8 cellular contexts compared by ENCODE assay signal in the genomic region with DNA sequence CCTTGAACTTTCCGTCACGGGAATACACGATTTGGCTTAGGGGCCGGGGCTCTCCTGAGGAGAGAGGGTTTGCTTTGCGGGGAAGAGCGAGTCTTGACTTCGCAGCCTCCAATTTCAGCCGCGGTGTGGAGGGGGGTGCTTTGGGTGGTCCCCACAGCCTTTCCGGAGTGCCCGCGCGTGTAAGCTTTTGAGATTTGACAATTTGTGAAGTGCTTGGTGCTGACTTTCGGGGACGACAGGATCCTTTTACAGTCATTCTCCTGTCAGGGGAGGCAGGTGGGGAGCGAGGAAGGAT. TPM values are rescaled to one million over a fixed set of nuclear protein-coding genes. Genes with fewer than 3 reads are reported as not detected.
DNase-seq lines count a peak whose midpoint lies in the region; ATAC-seq, FAIRE-seq and TF ChIP-seq lines count a peak whose summit lies in the region.

No MANE protein-coding gene starts in this region.

- H3K4me3 Mint-ChIP-seq in CD4-positive, alpha-beta T cell = peak overlapping the region; percentile 92

- H3K4me1 ChIP-seq in adrenal gland (replicated peaks in 1 of 2) (peaks cover 0 to 8% of the 10 kb centered on the region in 2 donors), thoracic aorta (ENCODE audit: control insufficient read depth in 1 of 2, low read depth in 2 of 2) (peaks cover 0 to 9% of the 10 kb centered on the region in 2 donors)

- CTCF ChIA-PET in CD4-positive, alpha-beta T cell (lab: Charles Lee) = no interaction called here

- POLR2A ChIA-PET in CD4-positive, alpha-beta T cell (lab: Charles Lee) = interaction anchor here (0.7 to 1.8 kb wide), 6 partner anchors 8 to 1018 kb away, joined by 3 to 9 read pairs (median 4); a partner anchor contains a TSS

- H3K9me3 ChIP-seq in CD4-positive, alpha-beta T cell (ENCODE audit: control insufficient read depth, low read length) = no peaks in the 10 kb centered on the region
- no peaks in the 10 kb centered on the region for H3K9me3 ChIP-seq in adrenal gland (replicated peaks in 1 of 3)
- H3K9me3 ChIP-seq in thoracic aorta = no peaks in the 10 kb centered on the region

- H3K27ac ChIP-seq in CD4-positive, alpha-beta T cell (ENCODE audit: low read depth, low read length) = peak overlapping the region; percentile 96
- H3K27ac ChIP-seq in adrenal gland (peak overlapping the region; percentile 88 to 97 (median 94)), thoracic aorta (peak overlapping the region; percentile 91 to 95)

- H3K4me3 ChIP-seq in adrenal gland = peak overlapping the region; percentile 11 to 56 (median 54)
- peak overlapping the region; percentile 28 for H3K4me3 ChIP-seq in lower leg skin (ENCODE audit: low read depth, poor library complexity, severe bottlenecking)
- peak overlapping the region; percentile 85 for H3K4me3 ChIP-seq in thoracic aorta

- no peaks in the 10 kb centered on the region for H3K27me3 ChIP-seq in CD4-positive, alpha-beta T cell (ENCODE audit: control insufficient read depth, insufficient read depth, low read length)
- no peaks in the 10 kb centered on the region for H3K27me3 ChIP-seq in adrenal gland
- H3K27me3 ChIP-seq in thoracic aorta (replicated peaks; ENCODE audit: insufficient read depth) = no peaks in the 10 kb centered on the region

- no peak for ATAC-seq in CD4-positive, alpha-beta T cell (ENCODE audit: poor library complexity)
- ATAC-seq in thoracic aorta (ENCODE audit: insufficient number of reproducible peaks, low FRiP score, low read depth) = no peak

- FAIRE-seq in H54 (lab: Jason Lieb, UNC) = no peak

- H3K27me3 Mint-ChIP-seq in CD4-positive, alpha-beta T cell = no peaks in the 10 kb centered on the region

- H3K36me3 Mint-ChIP-seq in CD4-positive, alpha-beta T cell (ENCODE audit: low read depth) = peaks cover 14% of the 10 kb centered on the region

- peaks cover 49% of the 10 kb centered on the region for H3K4me1 Mint-ChIP-seq in CD4-positive, alpha-beta T cell (ENCODE audit: low read depth)

- H3K36me3 ChIP-seq in adrenal gland (replicated peaks in 1 of 2) (no peaks in the 10 kb centered on the region), thoracic aorta (no peaks in the 10 kb centered on the region)

- peak in 6 of 10 experiments; percentile 6 to 40 (median 12) for DNase-seq in CD4-positive, alpha-beta T cell
- peak; percentile 25 for DNase-seq in HK-2 (ENCODE audit: unreplicated experiment)
- peak in 1 of 7 donors; percentile 52 for DNase-seq in adrenal gland
- DNase-seq in lower leg skin (ENCODE audit: low spot score in 2 of 2) = peak in 1 of 2 donors; percentile 84
- no peak for DNase-seq in thoracic aorta (ENCODE audit: low spot score)
- DNase-seq in H54 (ENCODE audit: insufficient read length, low spot score) = no peak
- no peak for DNase-seq in SIG-M5 treated with dmso at 0.1 percent for 504 hours (lab: John Stamatoyannopoulos, UW; ENCODE audit: unreplicated experiment)
- no peak for DNase-seq in NCI-H1436 (lab: John Stamatoyannopoulos, UW)

- TF ChIP-seq POLR2A in adrenal gland (IDR thresholded peaks at IDR 0.05) = no peak
- no peak for TF ChIP-seq POLR2A in lower leg skin (IDR thresholded peaks at IDR 0.05)
- no peak for TF ChIP-seq POLR2A in H54 (IDR thresholded peaks at IDR 0.05; ENCODE audit: low read depth, low read length)

- peak overlapping the region; percentile 89 for H3K27ac Mint-ChIP-seq in CD4-positive, alpha-beta T cell

- no peak for TF ChIP-seq CTCF in CD4-positive, alpha-beta T cell (IDR thresholded peaks at IDR 0.05)
- TF ChIP-seq CTCF in adrenal gland (IDR thresholded peaks at IDR 0.05) (no peak), lower leg skin (IDR thresholded peaks at IDR 0.05) (no peak), thoracic aorta (IDR thresholded peaks at IDR 0.05) (no peak)

- intact Hi-C loops in CD4-positive, alpha-beta T cell (cut with DNase I, micrococcal nuclease) = loop anchor here (2.0 to 10.0 kb wide), 6 partner anchors 35 to 1607 kb away; a partner anchor contains a TSS
- intact Hi-C loops in adrenal gland (cut with DNase I) (no loop called here), lower leg skin (cut with DNase I; ENCODE audit: low total_unique reads) (no loop called here)

- no peaks in the 10 kb centered on the region for H3K9me3 Mint-ChIP-seq in CD4-positive, alpha-beta T cell

- 0 to 67% (median 17%) methylated on average over 6 to 16 of the region's 16 CpGs for WGBS in adrenal gland, 4 donors
- 0 to 56% methylated on average over 5 to 16 of the region's 16 CpGs for WGBS in lower leg skin, 2 donors

RNA-seq across cellular contexts. Expression of a gene that starts 0.4 kb away (rescaled TPM):
- 10 to 100 TPM; 59.1 to 60.3 TPM for total RNA-seq in CD4-positive, alpha-beta T cell
- total RNA-seq in adrenal gland (10 to 100 TPM in 6 of 8 donors, 1 to 10 TPM in 2; 5.4 to 18.3 (median 14.6) TPM), lower leg skin (10 to 100 TPM in 1 of 4 donors, 1 to 10 TPM in 3; 3.2 to 11.6 (median 5.6) TPM), thoracic aorta (10 to 100 TPM in 1 of 2 donors, 1 to 10 TPM in 1; 5.6 to 20.1 TPM)
- polyA plus RNA-seq in adrenal gland = 10 to 100 TPM; 21.6 to 41.2 (median 32.5) TPM

Comparison
In these comparisons a context has a peak if more than half of its experiments do, and no peak if none do; other contexts are left out.
1. DNase-seq: peak in CD4-positive, alpha-beta T cell (6 of 10) and HK-2 (single experiment); none in thoracic aorta (single experiment), H54 (single experiment), SIG-M5 treated with dmso at 0.1 percent for 504 hours (single experiment) and NCI-H1436 (single experiment).
2. H3K4me3 ChIP-seq: peak in every context shown above with its lines; median percentile 85 in thoracic aorta; 54 in adrenal gland; 28 in lower leg skin.
3. intact Hi-C loops: an anchor here in CD4-positive, alpha-beta T cell (2.0 to 10.0 kb wide); none called in adrenal gland and lower leg skin.
4. Peak in every context shown above with its lines, with median percentiles within 50 percentile points of each other: H3K27ac ChIP-seq.